In the genomic region with DNA sequence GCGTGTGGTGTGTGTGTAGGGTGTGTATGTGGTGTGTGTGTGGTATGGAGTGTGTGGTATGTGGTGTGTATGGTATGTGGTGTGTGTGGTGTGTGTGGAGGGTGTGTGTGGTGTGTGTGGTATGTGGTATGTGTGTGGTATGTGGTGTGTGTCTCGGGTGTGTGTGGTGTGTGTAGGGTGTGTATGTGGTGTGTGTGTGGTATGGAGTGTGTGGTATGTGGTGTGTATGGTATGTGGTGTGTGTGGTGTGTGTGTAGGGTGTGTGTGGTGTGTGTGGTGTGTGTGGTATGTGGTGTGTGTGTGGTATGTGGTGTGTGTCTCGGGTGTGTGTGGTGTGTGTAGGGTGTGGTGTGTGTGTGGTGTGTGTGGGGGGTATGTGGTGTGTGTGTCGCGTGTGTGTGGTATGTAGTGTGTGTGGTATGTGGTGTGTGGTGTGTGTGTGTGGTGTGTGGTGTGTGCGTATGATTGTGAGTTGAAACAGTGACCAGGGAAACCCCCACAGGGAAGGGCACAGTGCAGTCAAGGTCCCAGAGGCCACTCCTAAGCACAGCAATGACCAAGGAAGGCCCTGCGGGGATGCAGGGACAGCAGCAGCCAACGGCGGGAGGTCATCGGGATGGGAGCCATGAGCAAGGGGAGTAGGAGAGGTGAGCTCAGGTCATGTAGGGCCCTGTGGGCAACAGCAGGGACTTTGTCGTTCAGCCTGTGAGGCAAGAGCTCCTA, we compare ENCODE assay signal across 14 cellular contexts. TPM values are rescaled to one million over a fixed set of nuclear protein-coding genes. Genes with fewer than 3 reads are reported as not detected.
DNase-seq lines count a peak whose midpoint lies in the region; ATAC-seq and TF ChIP-seq lines count a peak whose summit lies in the region.
"Had no signal": no experiment of that assay in that cellular context is flagged by ENCODE, and none has a peak within 500 bp of the region (broad histone marks: within the 10 kb centered on the region; RNA-seq: fewer than 3 reads in every experiment).

No MANE protein-coding gene starts in this region.

- TF ChIP-seq CTCF in natural killer cell (IDR thresholded peaks at IDR 0.05) (no peak), choroid plexus epithelial cell (conservative IDR thresholded peaks at IDR 0.05; ENCODE audit: low read depth, low read length) (no peak)

- no peaks in the 10 kb centered on the region for H3K36me3 Mint-ChIP-seq in natural killer cell
- no peaks in the 10 kb centered on the region for H3K36me3 Mint-ChIP-seq in natural killer cell treated with Interleukin-12 subunit alpha and Interleukin-12 subunit beta and Interleukin-15 and Interleukin-18, amount 100 ng/mL, for 72 hours
- H3K36me3 Mint-ChIP-seq: activated naive CD4-positive, alpha-beta T cell treated with anti-CD3 and anti-CD28 coated beads, Interleukin-2, amount 50 U/mL, for 24 hours had no signal

- peak; percentile 32 for DNase-seq in natural killer cell
- no peak for DNase-seq in natural killer cell treated with Interleukin-12 subunit alpha and Interleukin-12 subunit beta and Interleukin-15 and Interleukin-18, amount 100 ng/mL, for 72 hours (ENCODE audit: low spot score)
- peak; percentile 19 for DNase-seq in NCI-H460 (ENCODE audit: extremely low read depth, low read depth)
- peak; percentile 20 for DNase-seq in choroid plexus epithelial cell (ENCODE audit: low read depth)
- DNase-seq in D341Med (ENCODE audit: low spot score), result no peak
- DNase-seq in activated gamma-delta T cell treated with Interleukin-2 at 50 U/mL for 16 hours, result no peak
- no peak for DNase-seq in A172 (ENCODE audit: low spot score)
- no peak for DNase-seq in COLO829 (ENCODE audit: low spot score)
- DNase-seq: activated CD4-positive, CD25-positive, alpha-beta regulatory T cell treated with anti-CD3 and anti-CD28 coated beads, Interleukin-2, amount 50 U/mL, for 72 hours; effector CD4-positive, alpha-beta T cell; heart right ventricle; NCI-H187 had no signal

- no peak overlapping the region for H3K4me3 Mint-ChIP-seq in natural killer cell
- H3K4me3 Mint-ChIP-seq in natural killer cell treated with Interleukin-12 subunit alpha and Interleukin-12 subunit beta and Interleukin-15 and Interleukin-18, amount 100 ng/mL, for 72 hours, result no peak overlapping the region
- H3K4me3 Mint-ChIP-seq: activated naive CD4-positive, alpha-beta T cell treated with anti-CD3 and anti-CD28 coated beads, Interleukin-2, amount 50 U/mL, for 24 hours had no signal

- H3K27ac Mint-ChIP-seq in natural killer cell, result no peak overlapping the region
- no peak overlapping the region for H3K27ac Mint-ChIP-seq in natural killer cell treated with Interleukin-12 subunit alpha and Interleukin-12 subunit beta and Interleukin-15 and Interleukin-18, amount 100 ng/mL, for 72 hours
- H3K27ac Mint-ChIP-seq: activated naive CD4-positive, alpha-beta T cell treated with anti-CD3 and anti-CD28 coated beads, Interleukin-2, amount 50 U/mL, for 24 hours had no signal

- peak in 2 of 3 donors; percentile 11 to 16 for ATAC-seq in natural killer cell
- no peak for ATAC-seq in natural killer cell treated with Interleukin-12 subunit alpha and Interleukin-12 subunit beta and Interleukin-15 and Interleukin-18, amount 100 ng/mL, for 72 hours
- ATAC-seq: heart right ventricle had no signal

- H3K4me1 Mint-ChIP-seq in natural killer cell, result peaks cover 0 to 12% of the 10 kb centered on the region in 2 donors
- peaks cover 0 to 6% of the 10 kb centered on the region in 2 donors for H3K4me1 Mint-ChIP-seq in natural killer cell treated with Interleukin-12 subunit alpha and Interleukin-12 subunit beta and Interleukin-15 and Interleukin-18, amount 100 ng/mL, for 72 hours (ENCODE audit: low read depth in 2 of 2)

- intact Hi-C loops in natural killer cell (cut with micrococcal nuclease), result loop anchor here (5.0 kb wide), 1 partner anchor 68 kb away; the partner anchor contains the start of gene MAPK11

- no peaks in the 10 kb centered on the region for H3K27me3 Mint-ChIP-seq in natural killer cell (ENCODE audit: low read depth in 2 of 2)
- no peaks in the 10 kb centered on the region for H3K27me3 Mint-ChIP-seq in natural killer cell treated with Interleukin-12 subunit alpha and Interleukin-12 subunit beta and Interleukin-15 and Interleukin-18, amount 100 ng/mL, for 72 hours
- H3K27me3 Mint-ChIP-seq: activated naive CD4-positive, alpha-beta T cell treated with anti-CD3 and anti-CD28 coated beads, Interleukin-2, amount 50 U/mL, for 24 hours had no signal

- H3K4me3 ChIP-seq in choroid plexus epithelial cell (ENCODE audit: low read depth, low read length), result no peak overlapping the region
- H3K4me3 ChIP-seq: heart right ventricle, thoracic aorta had no signal

- no peaks in the 10 kb centered on the region for H3K9me3 Mint-ChIP-seq in natural killer cell
- no peaks in the 10 kb centered on the region for H3K9me3 Mint-ChIP-seq in natural killer cell treated with Interleukin-12 subunit alpha and Interleukin-12 subunit beta and Interleukin-15 and Interleukin-18, amount 100 ng/mL, for 72 hours
- H3K9me3 Mint-ChIP-seq: activated naive CD4-positive, alpha-beta T cell treated with anti-CD3 and anti-CD28 coated beads, Interleukin-2, amount 50 U/mL, for 24 hours had no signal

RNA-seq across cellular contexts. Expression of gene PPP6R2, which starts 2.8 kb away (rescaled TPM):
- total RNA-seq in natural killer cell, result 100 to 1,000 TPM in 1 of 3 donors, 10 to 100 TPM in 2; 76.0 to 103 (median 78.1) TPM
- 100 to 1,000 TPM in 1 of 2 donors, 10 to 100 TPM in 1; 61.1 to 100 TPM for total RNA-seq in natural killer cell treated with Interleukin-12 subunit alpha and Interleukin-12 subunit beta and Interleukin-15 and Interleukin-18, amount 100 ng/mL, for 72 hours
- total RNA-seq in NCI-H460 (2014; rRNA removed; shearing (Covaris generic)), result 23.6 and 24.5 TPM in 2 replicates
- 90.5 and 92.7 TPM in 2 replicates for polyA plus RNA-seq in NCI-H460 (2014; cell fraction: nucleus; rRNA removed)
- total RNA-seq in A172 (2014; rRNA removed; shearing (Covaris generic)), result 28.0 and 36.6 TPM in 2 replicates

RNA-seq across cellular contexts. Expression of gene DENND6B, which starts 13.5 kb away (rescaled TPM):
- 1 to 10 TPM; 3.1 to 5.0 (median 4.5) TPM for total RNA-seq in natural killer cell
- total RNA-seq in natural killer cell treated with Interleukin-12 subunit alpha and Interleukin-12 subunit beta and Interleukin-15 and Interleukin-18, amount 100 ng/mL, for 72 hours, result 1 to 10 TPM; 2.2 TPM
- 0.81 and 1.5 TPM in 2 replicates for total RNA-seq in NCI-H460 (2014; rRNA removed; shearing (Covaris generic))
- 4.9 and 5.9 TPM in 2 replicates for polyA plus RNA-seq in NCI-H460 (2014; cell fraction: nucleus; rRNA removed)
- 1.2 and 2.9 TPM in 2 replicates for total RNA-seq in A172 (2014; rRNA removed; shearing (Covaris generic))

RNA-seq across cellular contexts. Expression of gene PLXNB2, which starts 32.9 kb away (rescaled TPM):
- 10 to 100 TPM in 2 of 3 donors, 1 to 10 TPM in 1; 6.0 to 34.7 (median 18.9) TPM for total RNA-seq in natural killer cell
- 1 to 10 TPM; 4.4 to 5.5 TPM for total RNA-seq in natural killer cell treated with Interleukin-12 subunit alpha and Interleukin-12 subunit beta and Interleukin-15 and Interleukin-18, amount 100 ng/mL, for 72 hours
- total RNA-seq in NCI-H460 (2014; rRNA removed; shearing (Covaris generic)), result 51.2 and 52.5 TPM in 2 replicates
- polyA plus RNA-seq in NCI-H460 (2014; cell fraction: nucleus; rRNA removed), result 69.6 and 88.4 TPM in 2 replicates
- 64.9 and 65.0 TPM in 2 replicates for total RNA-seq in A172 (2014; rRNA removed; shearing (Covaris generic))

Comparison
In these comparisons a context has a peak if more than half of its experiments do, and no peak if none do; other contexts are left out.
1. ATAC-seq: peak in natural killer cell (2 of 3); none in natural killer cell treated with Interleukin-12 subunit alpha and Interleukin-12 subunit beta and Interleukin-15 and Interleukin-18, amount 100 ng/mL, for 72 hours (0 of 2).
2. DNase-seq: peak in natural killer cell (single experiment), NCI-H460 (single experiment) and choroid plexus epithelial cell (single experiment); none in natural killer cell treated with Interleukin-12 subunit alpha and Interleukin-12 subunit beta and Interleukin-15 and Interleukin-18, amount 100 ng/mL, for 72 hours (single experiment), D341Med (single experiment), activated gamma-delta T cell treated with Interleukin-2 at 50 U/mL for 16 hours (single experiment), A172 (single experiment) and COLO829 (single experiment).